ENCODE assay signal across 14 cellular contexts in genomic region chr4:169147217-169147616, GRCh38.
DNase-seq lines count a peak whose midpoint lies in the region; ATAC-seq, FAIRE-seq and TF ChIP-seq lines count a peak whose summit lies in the region.
"Had no signal": no experiment of that assay in that cellular context is flagged by ENCODE, and none has a peak within 500 bp of the region (broad histone marks: within the 10 kb centered on the region; RNA-seq: fewer than 3 reads in every experiment).

No MANE protein-coding gene starts in this region.

- H3K27ac ChIP-seq in endothelial cell of umbilical vein (ENCODE audit: insufficient read depth, low read depth, low read length): peak overlapping the region; percentile 89

- peaks cover 56% of the 10 kb centered on the region for H3K4me1 ChIP-seq in endothelial cell of umbilical vein (ENCODE audit: control insufficient read depth, extremely low read depth, insufficient read depth, low read length)

- H3K79me2 ChIP-seq in endothelial cell of umbilical vein (ENCODE audit: control insufficient read depth, insufficient read depth, low read length): peaks cover 14% of the 10 kb centered on the region

- dilution Hi-C loops in endothelial cell of umbilical vein (cut with MboI; ENCODE audit: extremely low pct_ligation_motif_present, low sequenced_read_pairs): no loop called here

- H4K20me1 ChIP-seq in endothelial cell of umbilical vein (replicated peaks; ENCODE audit: control insufficient read depth, extremely low read depth, insufficient read depth, low read length): no peaks in the 10 kb centered on the region

- no peaks in the 10 kb centered on the region for H3K27me3 ChIP-seq in endothelial cell of umbilical vein (ENCODE audit: control insufficient read depth in 2 of 2, insufficient read depth in 2 of 2, low read length in 2 of 2)

- H3K36me3 ChIP-seq in endothelial cell of umbilical vein (ENCODE audit: control insufficient read depth in 2 of 2, extremely low read depth in 1 of 2, insufficient read depth in 2 of 2, low read length in 2 of 2): peaks cover 0 to 2% of the 10 kb centered on the region in 2 experiments

- H3K4me2 ChIP-seq in endothelial cell of umbilical vein (ENCODE audit: insufficient read depth, low read length): peak overlapping the region; percentile 58

- peak; percentile 35 for DNase-seq in HCEC 1CT
- peak; percentile 49 for DNase-seq in RKO (ENCODE audit: low spot score)
- peak; percentile 73 for DNase-seq in endothelial cell of umbilical vein (ENCODE audit: low read depth, low spot score)
- peak; percentile 40 for DNase-seq in urothelium cell line (ENCODE audit: low spot score)
- DNase-seq in KG1 (lab: John Stamatoyannopoulos, UW): no peak
- DNase-seq: activated CD4-positive, alpha-beta memory T cell treated with anti-CD3 and anti-CD28 coated beads, Interleukin-2, amount 10 ng/mL, durations not matched to agents 7 days and 5 days; amygdala; CD8-positive, alpha-beta memory T cell; natural killer cell; NCI-H1048; substantia nigra had no signal

- FAIRE-seq in endothelial cell of umbilical vein (lab: Jason Lieb, UNC) (peak; percentile 59), urothelium cell line (lab: Jason Lieb, UNC) (no peak)

- POLR2A ChIA-PET in endothelial cell of umbilical vein (lab: Charles Lee): no interaction called here

- no peak overlapping the region for H2AFZ ChIP-seq in endothelial cell of umbilical vein (ENCODE audit: low read depth, low read length)

- no peaks in the 10 kb centered on the region for H3K9me3 ChIP-seq in endothelial cell of umbilical vein (replicated peaks; ENCODE audit: control insufficient read depth, insufficient read depth, low read length)

- intact Hi-C loops in endothelial cell of umbilical vein (cut with micrococcal nuclease): loop anchor here (1.0 kb wide), 2 partner anchors 11 to 124 kb away; no protein-coding TSS in a partner anchor

- H3K4me3 ChIP-seq in endothelial cell of umbilical vein (replicated peaks in 1 of 3; ENCODE audit: insufficient read depth in 1 of 3, low read depth in 1 of 3, low read length in 3 of 3): no peak overlapping the region

- no TSS peak for BruUV-seq in endothelial cell of umbilical vein (replicated peaks; lab: Mats Ljungman, UMichigan)

- CTCF ChIA-PET in endothelial cell of umbilical vein (lab: Charles Lee): interaction anchor here (1.2 to 1.4 kb wide), 2 partner anchors 55 to 121 kb away, joined by 3 to 4 read pairs; no protein-coding TSS in a partner anchor

- no peak for TF ChIP-seq POLR2A in endothelial cell of umbilical vein (IDR thresholded peaks at IDR 0.05; ENCODE audit: low read depth, low read length)

- H3K9me1 ChIP-seq in endothelial cell of umbilical vein (replicated peaks; ENCODE audit: control insufficient read depth, extremely low read depth, insufficient read depth, low read length): no peaks in the 10 kb centered on the region

- no peak for TF ChIP-seq CTCF in endothelial cell of umbilical vein (IDR thresholded peaks at IDR 0.05; ENCODE audit: extremely low read depth in 1 of 2, insufficient read depth in 1 of 2, low read depth in 1 of 2, low read length in 2 of 2)

- ATAC-seq in HG03442 (IDR thresholded peaks at IDR 0.05; ENCODE audit: unreplicated experiment): no peak
- no peak for ATAC-seq in esophagus mucosa
- ATAC-seq: activated T-helper 17 cell treated with anti-CD3 and anti-CD28 coated beads, Interleukin-2, amount 50 U/mL, for 72 hours; natural killer cell had no signal

- H3K9ac ChIP-seq in endothelial cell of umbilical vein (replicated peaks; ENCODE audit: extremely low read depth, insufficient read depth, low read length): peak overlapping the region; percentile 53

TF ChIP-seq in endothelial cell of umbilical vein, 7 proteins besides CTCF, POLR2A, EP300 and RAD21:
- TF ChIP-seq POLR2AphosphoS5 (IDR thresholded peaks at IDR 0.05; ENCODE audit: insufficient read depth, low read depth, low read length) (peak; percentile 59), FOS (IDR thresholded peaks at IDR 0.05; ENCODE audit: borderline replicate concordance, insufficient read depth, low read length) (peak; percentile 69), JUN (IDR thresholded peaks at IDR 0.05; ENCODE audit: borderline replicate concordance, insufficient read depth, insufficient read length, low read depth) (peak; percentile 85), EZH2 (IDR thresholded peaks at IDR 0.05; ENCODE audit: borderline replicate concordance, low read depth, low read length, severe bottlenecking) (no peak), MYC (IDR thresholded peaks at IDR 0.05; ENCODE audit: low read depth, low read length) (peak; percentile 98), GATA2 (IDR thresholded peaks at IDR 0.05; ENCODE audit: insufficient read depth, insufficient read length, low read depth, low read length) (peak; percentile 64), MAX (IDR thresholded peaks at IDR 0.05; ENCODE audit: insufficient read depth, insufficient read length) (peak; percentile 73)
